In the genomic region with DNA sequence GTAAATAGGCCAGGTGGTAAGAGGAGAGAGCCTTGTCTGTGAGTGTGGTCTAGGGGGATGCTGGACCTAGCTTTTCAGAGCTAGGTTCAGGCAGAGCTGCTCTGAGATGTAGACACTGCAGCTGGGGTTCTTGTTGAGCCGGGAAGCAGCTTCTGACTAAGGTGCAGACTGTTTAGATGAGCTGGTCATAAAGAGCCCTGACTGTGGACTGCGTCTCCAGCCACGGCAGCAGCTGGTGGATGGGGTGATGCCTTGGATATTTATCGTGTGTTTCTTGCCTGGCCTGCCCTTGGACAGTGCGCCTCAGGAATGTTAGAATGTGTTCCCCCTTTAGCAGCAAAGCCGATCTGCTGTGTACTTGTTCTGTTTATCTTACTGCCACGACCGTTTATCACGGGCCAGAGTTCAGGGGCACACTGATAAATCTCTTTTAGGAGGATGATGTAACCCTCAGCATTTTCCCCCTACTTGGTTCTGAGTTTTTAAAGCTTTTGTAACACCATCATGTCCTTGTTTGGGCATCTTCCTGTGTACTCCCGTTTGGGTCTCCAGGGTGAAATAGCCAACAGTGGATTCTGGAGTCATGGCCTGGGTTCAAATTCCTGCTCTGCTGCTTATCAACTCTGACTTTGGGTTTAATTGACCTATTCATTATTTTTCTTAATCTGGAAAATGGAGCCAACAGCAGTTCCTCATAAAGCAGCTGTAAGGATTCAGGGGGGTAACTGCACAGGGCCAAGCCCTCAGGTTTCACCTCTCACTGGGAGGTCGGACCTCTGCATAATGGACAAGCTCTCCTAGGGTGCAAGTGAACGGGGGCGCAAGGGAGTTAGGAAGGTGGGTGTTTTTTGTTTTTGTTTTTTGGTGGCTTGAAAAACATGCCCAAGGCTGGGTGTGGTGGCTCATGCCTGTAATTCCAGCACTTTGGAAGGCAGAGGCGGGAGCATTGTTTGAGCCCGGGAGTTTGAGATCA, we compare ENCODE assay signal across 1 cellular context.
A peak's percentile ranks its signal among the peaks of the same experiment; 100 is the strongest.
TF ChIP-seq lines count a peak whose summit lies in the region.

No MANE protein-coding gene starts in this region.

TF ChIP-seq in HepG2, 621 proteins besides CTCF, POLR2A, EP300 and RAD21 (continues in another document):
- TF ChIP-seq PRDM10 (CRISPR knock-in tag; IDR thresholded peaks at IDR 0.05; ENCODE audit: low read depth) (peak; percentile 60; the same call in 1 of the 2 replicates), ZNF776 (CRISPR knock-in tag; IDR thresholded peaks at IDR 0.05) (no peak), ZNF446 (CRISPR knock-in tag; IDR thresholded peaks at IDR 0.05) (no peak), ZNF264 (CRISPR knock-in tag; IDR thresholded peaks at IDR 0.05) (peak; percentile 59; the same call in 1 of the 2 replicates), ZNF557 (CRISPR knock-in tag; IDR thresholded peaks at IDR 0.05) (no peak), SNAI1 (CRISPR knock-in tag; IDR thresholded peaks at IDR 0.05; ENCODE audit: borderline replicate concordance) (no peak), CHCHD3 (CRISPR knock-in tag; IDR thresholded peaks at IDR 0.05) (no peak), ZBTB34 (CRISPR knock-in tag; IDR thresholded peaks at IDR 0.05) (peak; percentile 98), ELF4 (CRISPR knock-in tag; IDR thresholded peaks at IDR 0.05; ENCODE audit: borderline replicate concordance) (no peak), HOXA9 (CRISPR knock-in tag; IDR thresholded peaks at IDR 0.05; ENCODE audit: borderline replicate concordance) (no peak), IKZF5 (CRISPR knock-in tag; IDR thresholded peaks at IDR 0.05) (peak; percentile 99), ZNF710 (CRISPR knock-in tag; IDR thresholded peaks at IDR 0.05; ENCODE audit: borderline replicate concordance) (peak; percentile 95), PRDM15 (CRISPR knock-in tag; IDR thresholded peaks at IDR 0.05) (peak; percentile 91), MIER2 (CRISPR knock-in tag; IDR thresholded peaks at IDR 0.05) (peak; percentile 81; the same call in 1 of the 2 replicates), HIVEP1 (CRISPR knock-in tag; IDR thresholded peaks at IDR 0.05) (peak; percentile 96), ZNF207 (IDR thresholded peaks at IDR 0.05; ENCODE audit: borderline replicate concordance) (no peak), MEIS1 (CRISPR knock-in tag; IDR thresholded peaks at IDR 0.05; ENCODE audit: borderline replicate concordance) (peak; percentile 88), NFKBIZ (CRISPR knock-in tag; IDR thresholded peaks at IDR 0.05) (peak; percentile 75; the same call in 1 of the 2 replicates), HNRNPL (IDR thresholded peaks at IDR 0.05; ENCODE audit: low read depth, low read length) (no peak), ZNF431 (CRISPR knock-in tag; IDR thresholded peaks at IDR 0.05; ENCODE audit: borderline replicate concordance, low read depth) (peak; percentile 75; the same call in 1 of the 2 replicates), ZNF543 (CRISPR knock-in tag; IDR thresholded peaks at IDR 0.05) (peak; percentile 88), ZBTB7A (CRISPR knock-in tag; IDR thresholded peaks at IDR 0.05) (no peak; the same call in 1 of the 2 replicates)
- TF ChIP-seq, protein P1, sequence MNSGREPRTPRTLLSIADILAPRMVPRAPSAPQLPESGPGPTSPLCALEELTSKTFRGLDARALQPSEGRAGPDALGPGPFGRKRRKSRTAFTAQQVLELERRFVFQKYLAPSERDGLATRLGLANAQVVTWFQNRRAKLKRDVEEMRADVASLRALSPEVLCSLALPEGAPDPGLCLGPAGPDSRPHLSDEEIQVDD (CRISPR knock-in tag; IDR thresholded peaks at IDR 0.05; ENCODE audit: borderline replicate concordance), result no peak
- TF ChIP-seq, protein P2, sequence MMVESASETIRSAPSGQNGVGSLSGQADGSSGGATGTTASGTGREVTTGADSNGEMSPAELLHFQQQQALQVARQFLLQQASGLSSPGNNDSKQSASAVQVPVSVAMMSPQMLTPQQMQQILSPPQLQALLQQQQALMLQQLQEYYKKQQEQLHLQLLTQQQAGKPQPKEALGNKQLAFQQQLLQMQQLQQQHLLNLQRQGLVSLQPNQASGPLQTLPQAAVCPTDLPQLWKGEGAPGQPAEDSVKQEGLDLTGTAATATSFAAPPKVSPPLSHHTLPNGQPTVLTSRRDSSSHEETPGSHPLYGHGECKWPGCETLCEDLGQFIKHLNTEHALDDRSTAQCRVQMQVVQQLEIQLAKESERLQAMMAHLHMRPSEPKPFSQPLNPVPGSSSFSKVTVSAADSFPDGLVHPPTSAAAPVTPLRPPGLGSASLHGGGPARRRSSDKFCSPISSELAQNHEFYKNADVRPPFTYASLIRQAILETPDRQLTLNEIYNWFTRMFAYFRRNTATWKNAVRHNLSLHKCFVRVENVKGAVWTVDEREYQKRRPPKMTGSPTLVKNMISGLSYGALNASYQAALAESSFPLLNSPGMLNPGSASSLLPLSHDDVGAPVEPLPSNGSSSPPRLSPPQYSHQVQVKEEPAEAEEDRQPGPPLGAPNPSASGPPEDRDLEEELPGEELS (CRISPR knock-in tag; IDR thresholded peaks at IDR 0.05), result peak; percentile 100
- TF ChIP-seq, protein P3, sequence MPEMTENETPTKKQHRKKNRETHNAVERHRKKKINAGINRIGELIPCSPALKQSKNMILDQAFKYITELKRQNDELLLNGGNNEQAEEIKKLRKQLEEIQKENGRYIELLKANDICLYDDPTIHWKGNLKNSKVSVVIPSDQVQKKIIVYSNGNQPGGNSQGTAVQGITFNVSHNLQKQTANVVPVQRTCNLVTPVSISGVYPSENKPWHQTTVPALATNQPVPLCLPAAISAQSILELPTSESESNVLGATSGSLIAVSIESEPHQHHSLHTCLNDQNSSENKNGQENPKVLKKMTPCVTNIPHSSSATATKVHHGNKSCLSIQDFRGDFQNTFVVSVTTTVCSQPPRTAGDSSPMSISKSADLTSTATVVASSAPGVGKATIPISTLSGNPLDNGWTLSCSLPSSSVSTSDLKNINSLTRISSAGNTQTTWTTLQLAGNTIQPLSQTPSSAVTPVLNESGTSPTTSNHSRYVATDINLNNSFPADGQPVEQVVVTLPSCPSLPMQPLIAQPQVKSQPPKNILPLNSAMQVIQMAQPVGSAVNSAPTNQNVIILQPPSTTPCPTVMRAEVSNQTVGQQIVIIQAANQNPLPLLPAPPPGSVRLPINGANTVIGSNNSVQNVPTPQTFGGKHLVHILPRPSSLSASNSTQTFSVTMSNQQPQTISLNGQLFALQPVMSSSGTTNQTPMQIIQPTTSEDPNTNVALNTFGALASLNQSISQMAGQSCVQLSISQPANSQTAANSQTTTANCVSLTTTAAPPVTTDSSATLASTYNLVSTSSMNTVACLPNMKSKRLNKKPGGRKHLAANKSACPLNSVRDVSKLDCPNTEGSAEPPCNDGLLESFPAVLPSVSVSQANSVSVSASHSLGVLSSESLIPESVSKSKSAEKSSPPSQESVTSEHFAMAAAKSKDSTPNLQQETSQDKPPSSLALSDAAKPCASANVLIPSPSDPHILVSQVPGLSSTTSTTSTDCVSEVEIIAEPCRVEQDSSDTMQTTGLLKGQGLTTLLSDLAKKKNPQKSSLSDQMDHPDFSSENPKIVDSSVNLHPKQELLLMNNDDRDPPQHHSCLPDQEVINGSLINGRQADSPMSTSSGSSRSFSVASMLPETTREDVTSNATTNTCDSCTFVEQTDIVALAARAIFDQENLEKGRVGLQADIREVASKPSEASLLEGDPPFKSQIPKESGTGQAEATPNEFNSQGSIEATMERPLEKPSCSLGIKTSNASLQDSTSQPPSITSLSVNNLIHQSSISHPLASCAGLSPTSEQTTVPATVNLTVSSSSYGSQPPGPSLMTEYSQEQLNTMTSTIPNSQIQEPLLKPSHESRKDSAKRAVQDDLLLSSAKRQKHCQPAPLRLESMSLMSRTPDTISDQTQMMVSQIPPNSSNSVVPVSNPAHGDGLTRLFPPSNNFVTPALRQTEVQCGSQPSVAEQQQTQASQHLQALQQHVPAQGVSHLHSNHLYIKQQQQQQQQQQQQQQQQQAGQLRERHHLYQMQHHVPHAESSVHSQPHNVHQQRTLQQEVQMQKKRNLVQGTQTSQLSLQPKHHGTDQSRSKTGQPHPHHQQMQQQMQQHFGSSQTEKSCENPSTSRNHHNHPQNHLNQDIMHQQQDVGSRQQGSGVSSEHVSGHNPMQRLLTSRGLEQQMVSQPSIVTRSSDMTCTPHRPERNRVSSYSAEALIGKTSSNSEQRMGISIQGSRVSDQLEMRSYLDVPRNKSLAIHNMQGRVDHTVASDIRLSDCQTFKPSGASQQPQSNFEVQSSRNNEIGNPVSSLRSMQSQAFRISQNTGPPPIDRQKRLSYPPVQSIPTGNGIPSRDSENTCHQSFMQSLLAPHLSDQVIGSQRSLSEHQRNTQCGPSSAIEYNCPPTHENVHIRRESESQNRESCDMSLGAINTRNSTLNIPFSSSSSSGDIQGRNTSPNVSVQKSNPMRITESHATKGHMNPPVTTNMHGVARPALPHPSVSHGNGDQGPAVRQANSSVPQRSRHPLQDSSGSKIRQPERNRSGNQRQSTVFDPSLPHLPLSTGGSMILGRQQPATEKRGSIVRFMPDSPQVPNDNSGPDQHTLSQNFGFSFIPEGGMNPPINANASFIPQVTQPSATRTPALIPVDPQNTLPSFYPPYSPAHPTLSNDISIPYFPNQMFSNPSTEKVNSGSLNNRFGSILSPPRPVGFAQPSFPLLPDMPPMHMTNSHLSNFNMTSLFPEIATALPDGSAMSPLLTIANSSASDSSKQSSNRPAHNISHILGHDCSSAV (CRISPR knock-in tag; IDR thresholded peaks at IDR 0.05; ENCODE audit: borderline replicate concordance), result no peak
